Comparison of ENCODE assay signal across 8 cellular contexts in genomic region chr1:25905680-25906643, GRCh38. TPM values are rescaled to one million over a fixed set of nuclear protein-coding genes. Genes with fewer than 3 reads are reported as not detected.
A peak's percentile ranks its signal among the peaks of the same experiment; 100 is the strongest.
DNase-seq lines count a peak whose midpoint lies in the region; TF ChIP-seq lines count a peak whose summit lies in the region.

STMN1 (minus strand) TSS chr1:25906419; CDS start chr1:25904676, 1,743 bp downstream.

- H3K36me3 ChIP-seq in SJCRH30 (peaks cover 45% of the 10 kb centered on the region), neuron (ENCODE audit: insufficient read depth, low read length) (peaks cover 30% of the 10 kb centered on the region), subcutaneous abdominal adipose tissue (ENCODE audit: control insufficient read depth in 5 of 5, insufficient read depth in 5 of 5, low read length in 5 of 5) (peaks cover 0 to 11% (median 8%) of the 10 kb centered on the region in 5 donors)

- H3K27me3 ChIP-seq in SJCRH30 = no peaks in the 10 kb centered on the region
- no peaks in the 10 kb centered on the region for H3K27me3 ChIP-seq in neuron (ENCODE audit: insufficient read depth, low read length)
- H3K27me3 ChIP-seq in subcutaneous abdominal adipose tissue (ENCODE audit: control insufficient read depth in 5 of 5, insufficient read depth in 4 of 5, low read length in 5 of 5) = no peaks in the 10 kb centered on the region

- H3K27ac ChIP-seq in SJCRH30 = peak within 1 kb of the TSS; percentile 99
- no peak within 1 kb of the TSS for H3K27ac ChIP-seq in subcutaneous abdominal adipose tissue (ENCODE audit: low read depth, low read length)

- H3K4me1 ChIP-seq in SJCRH30 (peaks cover 25% of the 10 kb centered on the region), neuron (ENCODE audit: insufficient read depth, low read length) (peaks cover 59% of the 10 kb centered on the region), subcutaneous abdominal adipose tissue (ENCODE audit: control insufficient read depth in 5 of 5, insufficient read depth in 5 of 5, low read length in 5 of 5) (peaks cover 0 to 26% (median 18%) of the 10 kb centered on the region in 5 donors)

- H3K9me3 ChIP-seq in SJCRH30 (replicated peaks) = no peaks in the 10 kb centered on the region
- no peaks in the 10 kb centered on the region for H3K9me3 ChIP-seq in neuron (ENCODE audit: low read length)
- no peaks in the 10 kb centered on the region for H3K9me3 ChIP-seq in subcutaneous abdominal adipose tissue (ENCODE audit: control insufficient read depth in 5 of 5, low read length in 5 of 5)

- peak within 1 kb of the TSS; percentile 36 for H2AFZ ChIP-seq in neuron (ENCODE audit: low read depth, low read length)

- H3K9ac ChIP-seq in subcutaneous abdominal adipose tissue (ENCODE audit: low read length in 5 of 5) = peak within 1 kb of the TSS in 3 of 5 donors; percentile 45 to 71 (median 58)

- H3K4me3 ChIP-seq in SJCRH30 (peak within 1 kb of the TSS; percentile 100), foreskin fibroblast (ENCODE audit: low read depth in 1 of 2, low read length in 2 of 2) (peak within 1 kb of the TSS; percentile 67 to 96), neuron (ENCODE audit: low read length) (peak within 1 kb of the TSS; percentile 79), subcutaneous abdominal adipose tissue (ENCODE audit: low read depth in 1 of 5, low read length in 5 of 5) (peak within 1 kb of the TSS; percentile 55 to 81 (median 65))

- TF ChIP-seq CTCF in foreskin fibroblast (IDR thresholded peaks at IDR 0.05; ENCODE audit: low read depth, low read length) = no peak

- DNase-seq in ELR (ENCODE audit: low read depth) (peak; percentile 95), GOT3 (lab: John Stamatoyannopoulos, UW) (peak; percentile 17), M059J (ENCODE audit: low read depth) (peak; percentile 94), SJCRH30 (peak; percentile 98), foreskin fibroblast (peak; percentile 93 to 98)
- peak; percentile 80 for DNase-seq in activated gamma-delta T cell treated with anti-CD3 and anti-CD28 coated beads, Interleukin-2, amount 50 U/mL, for 16 hours (ENCODE audit: low read depth)

RNA-seq across cellular contexts. Expression of gene STMN1, which starts in this region (rescaled TPM):
- 377 and 462 TPM in 2 replicates for total RNA-seq in M059J (2014; rRNA removed; shearing (Covaris generic))
- 1,028 and 1,091 TPM in 2 replicates for total RNA-seq in SJCRH30 (2014; rRNA removed; shearing (Covaris generic))

Comparison
In these comparisons a context has a peak if more than half of its experiments do, and no peak if none do; other contexts are left out.
1. DNase-seq: peak in every context shown above with its lines; median percentile 98 in SJCRH30; 96 in foreskin fibroblast; 95 in ELR; 94 in M059J; 80 in activated gamma-delta T cell treated with anti-CD3 and anti-CD28 coated beads, Interleukin-2, amount 50 U/mL, for 16 hours; 17 in GOT3.